Comparison of ENCODE assay signal across 20 cellular contexts in genomic region chr20:42308980-42309524, GRCh38.
A peak's percentile ranks its signal among the peaks of the same experiment; 100 is the strongest.
DNase-seq lines count a peak whose midpoint lies in the region.
"Had no signal": no experiment of that assay in that cellular context is flagged by ENCODE, and none has a peak within 500 bp of the region (broad histone marks: within the 10 kb centered on the region; RNA-seq: fewer than 3 reads in every experiment).

No MANE protein-coding gene starts in this region.

- DNase-seq in H7 (peak; percentile 1), NCI-H1092 treated with DMSO at 0.1 percent for 48 hours (lab: John Stamatoyannopoulos, UW) (peak; percentile 49), NCI-H526 treated with DMSO at 0.1 percent for 48 hours (lab: John Stamatoyannopoulos, UW) (peak; percentile 82), iPS-NIHi11 (ENCODE audit: low spot score) (peak; percentile 17), T-helper 9 cell (no peak), NOMO-1 (lab: John Stamatoyannopoulos, UW; ENCODE audit: unreplicated experiment in 2 of 2) (no peak), D341Med (ENCODE audit: low spot score) (no peak)
- DNase-seq: activated CD4-positive, alpha-beta T cell treated with anti-CD3 and anti-CD28 coated beads, Interleukin-2, amount 10 ng/mL, durations not matched to agents 24 days and 14 days; aorta; CD8-positive, alpha-beta T cell; dermis blood vessel endothelial cell; mammary epithelial cell; NK-92 treated with Interleukin-12 subunit alpha and Interleukin-12 subunit beta, amount 100 ng/mL, for 24 hours; RPMI8226; small intestine; stimulated activated CD4-positive, alpha-beta T cell treated with anti-CD3 and anti-CD28 coated beads, Interleukin-2, amount 100 ng/mL, for 24 hours; stimulated activated naive CD4-positive, alpha-beta T cell had no signal

- no peaks in the 10 kb centered on the region for H3K27me3 ChIP-seq in H7 (ENCODE audit: control insufficient read depth, insufficient read depth, low read length)
- H3K27me3 ChIP-seq: neutrophil, vagina had no signal

- no peak overlapping the region for H3K4me3 ChIP-seq in H7 (ENCODE audit: insufficient read depth, low read depth, low read length)
- H3K4me3 ChIP-seq: thoracic aorta, vagina had no signal

- H3K36me3 ChIP-seq in H7 (replicated peaks; ENCODE audit: control insufficient read depth, insufficient read depth, low read length) = no peaks in the 10 kb centered on the region
- H3K36me3 ChIP-seq: neutrophil, thoracic aorta, vagina had no signal

Comparison
In these comparisons a context has a peak if more than half of its experiments do, and no peak if none do; other contexts are left out.
1. DNase-seq: peak in H7 (single experiment), NCI-H1092 treated with DMSO at 0.1 percent for 48 hours (single experiment), NCI-H526 treated with DMSO at 0.1 percent for 48 hours (single experiment) and iPS-NIHi11 (single experiment); none in T-helper 9 cell (single experiment), NOMO-1 (0 of 2) and D341Med (single experiment).